In genomic region chr20:2955257-2955950, GRCh38 we compare ENCODE assay signal across 12 cellular contexts.
DNase-seq lines count a peak whose midpoint lies in the region; ATAC-seq and TF ChIP-seq lines count a peak whose summit lies in the region.
"Had no signal": no experiment of that assay in that cellular context is flagged by ENCODE, and none has a peak within 500 bp of the region (broad histone marks: within the 10 kb centered on the region; RNA-seq: fewer than 3 reads in every experiment).

No MANE protein-coding gene starts in this region.

- no peaks in the 10 kb centered on the region for H3K4me1 ChIP-seq in PC-9 (replicated peaks; ENCODE audit: insufficient read depth)

- H3K9me2 ChIP-seq in PC-9 (ENCODE audit: insufficient read depth), result no peaks in the 10 kb centered on the region

- no peak for TF ChIP-seq CTCF in PC-9 (conservative IDR thresholded peaks at IDR 0.05)

- no peak overlapping the region for H3K4me2 ChIP-seq in PC-9

- CTCF ChIA-PET in PC-9 (lab: Charles Lee), result no interaction called here

- no TSS peak for BruUV-seq in PC-9 (replicated peaks; lab: Mats Ljungman, UMichigan)

- no peaks in the 10 kb centered on the region for H3K27me3 ChIP-seq in PC-9 (ENCODE audit: insufficient read depth, low read depth)
- H3K27me3 ChIP-seq: upper lobe of left lung had no signal

- H3F3A ChIP-seq in PC-9 (ENCODE audit: insufficient read depth, low read depth), result no peaks in the 10 kb centered on the region

- DNase-seq in AG08396 (ENCODE audit: low spot score) (peak; percentile 4), anterior cingulate cortex (lab: John Stamatoyannopoulos, UW) (peak in 31 of 58 donors; percentile 4 to 79 (median 23)), PC-9 (no peak), NCI-H526 (lab: John Stamatoyannopoulos, UW) (no peak)
- DNase-seq: activated naive CD8-positive, alpha-beta T cell treated with anti-CD3 and anti-CD28 coated beads, Interleukin-2, amount 10 ng/mL, durations not matched to agents 7 days and 5 days; NCI-H774; stimulated activated CD4-positive, alpha-beta T cell treated with anti-CD3 and anti-CD28 coated beads, Interleukin-4, amount 100 ng/mL, for 24 hours; upper lobe of left lung had no signal

- no peak overlapping the region for H3K27ac ChIP-seq in PC-9
- H3K27ac ChIP-seq: upper lobe of left lung had no signal

- H4K20me1 ChIP-seq in PC-9 (ENCODE audit: insufficient read depth), result no peaks in the 10 kb centered on the region

- POLR2A ChIA-PET in PC-9 (lab: Charles Lee; ENCODE audit: unreplicated experiment), result no interaction called here

- H2AFZ ChIP-seq in PC-9, result no peak overlapping the region

- peak; percentile 71 for ATAC-seq in GM18498 (IDR thresholded peaks at IDR 0.05; ENCODE audit: unreplicated experiment)
- ATAC-seq in HG03159 (IDR thresholded peaks at IDR 0.05; ENCODE audit: unreplicated experiment), result peak; percentile 62
- ATAC-seq in HG03175 (IDR thresholded peaks at IDR 0.05; ENCODE audit: unreplicated experiment), result no peak
- ATAC-seq in HG03139 (IDR thresholded peaks at IDR 0.05; ENCODE audit: unreplicated experiment), result no peak

- intact Hi-C loops in PC-9 (cut with micrococcal nuclease; ENCODE audit: unreplicated experiment), result no loop called here

- no peaks in the 10 kb centered on the region for H3K9me3 ChIP-seq in PC-9 (ENCODE audit: insufficient read depth, low read depth)
- H3K9me3 ChIP-seq: upper lobe of left lung had no signal

- no peak overlapping the region for H3K4me3 ChIP-seq in PC-9
- H3K4me3 ChIP-seq: upper lobe of left lung had no signal

- no peaks in the 10 kb centered on the region for H3K79me2 ChIP-seq in PC-9 (ENCODE audit: low read depth)

- H3K36me3 ChIP-seq in PC-9 (ENCODE audit: low read depth), result no peaks in the 10 kb centered on the region

Comparison
In these comparisons a context has a peak if more than half of its experiments do, and no peak if none do; other contexts are left out.
1. DNase-seq: peak in AG08396 (single experiment) and anterior cingulate cortex (31 of 58); none in PC-9 (0 of 2) and NCI-H526 (0 of 2).
2. ATAC-seq: peak in GM18498 (single experiment) and HG03159 (single experiment); none in HG03175 (single experiment) and HG03139 (single experiment).